ENCODE assay signal across 8 cellular contexts in genomic region chr1:68497358-68497698, GRCh38. TPM values are rescaled to one million over a fixed set of nuclear protein-coding genes. Genes with fewer than 3 reads are reported as not detected.
DNase-seq lines count a peak whose midpoint lies in the region; ATAC-seq, FAIRE-seq and TF ChIP-seq lines count a peak whose summit lies in the region.

No MANE protein-coding gene starts in this region.

- H2AFZ ChIP-seq in DND-41 (ENCODE audit: low read depth, low read length) = peak overlapping the region; percentile 94

- H3K9me3 ChIP-seq in DND-41 (ENCODE audit: insufficient read depth, low read length, severe bottlenecking) (no peaks in the 10 kb centered on the region), HAP-1 (no peaks in the 10 kb centered on the region; the same call in 1 of the 2 replicates), SJCRH30 (replicated peaks) (no peaks in the 10 kb centered on the region; the same call in 1 of the 2 replicates)

- H3K27me3 ChIP-seq in DND-41 (ENCODE audit: insufficient read depth, low read length, poor library complexity) (no peaks in the 10 kb centered on the region), HAP-1 (ENCODE audit: low read depth) (no peaks in the 10 kb centered on the region), SJCRH30 (no peaks in the 10 kb centered on the region)

- H3K9me3 Mint-ChIP-seq in stimulated activated memory B cell treated with anti-CD40 and anti-IgM and Interleukin-4, amounts not matched to agents 10 μg/mL and 1 μg/mL and 100 μg/mL, for 72 hours = peaks cover 9% of the 10 kb centered on the region

- peaks cover 39% of the 10 kb centered on the region for H3K79me2 ChIP-seq in DND-41 (ENCODE audit: insufficient read depth, low read length)

- DNase-seq in DND-41 = no peak
- no peak for DNase-seq in HAP-1 (ENCODE audit: low spot score in 2 of 2)
- no peak for DNase-seq in SJCRH30
- DNase-seq in left ventricle myocardium superior = no peak
- no peak for DNase-seq in urothelium cell line (ENCODE audit: low spot score)
- DNase-seq in NCI-H1694 (lab: John Stamatoyannopoulos, UW) = no peak
- DNase-seq in SK-N-DZ (ENCODE audit: low spot score) = no peak

- H3K36me3 ChIP-seq in DND-41 (ENCODE audit: insufficient read depth, low read length) (peaks cover 17% of the 10 kb centered on the region), HAP-1 (replicated peaks) (peaks cover 5% of the 10 kb centered on the region), SJCRH30 (peaks cover 21% of the 10 kb centered on the region)

- peaks cover 14% of the 10 kb centered on the region for H3K4me1 Mint-ChIP-seq in stimulated activated memory B cell treated with anti-CD40 and anti-IgM and Interleukin-4, amounts not matched to agents 10 μg/mL and 1 μg/mL and 100 μg/mL, for 72 hours

- peaks cover 39% of the 10 kb centered on the region for H3K27me3 Mint-ChIP-seq in stimulated activated memory B cell treated with anti-CD40 and anti-IgM and Interleukin-4, amounts not matched to agents 10 μg/mL and 1 μg/mL and 100 μg/mL, for 72 hours

- no peaks in the 10 kb centered on the region for H4K20me1 ChIP-seq in DND-41 (ENCODE audit: insufficient read depth, low read length)

- no peak for TF ChIP-seq CTCF in DND-41 (IDR thresholded peaks at IDR 0.05; ENCODE audit: borderline replicate concordance, extremely low read depth, low read length, poor library complexity, severe bottlenecking)

- in situ Hi-C loops in HAP-1 (cut with MboI; ENCODE audit: low sequenced_read_pairs) = no loop called here

- H3K27ac Mint-ChIP-seq in stimulated activated memory B cell treated with anti-CD40 and anti-IgM and Interleukin-4, amounts not matched to agents 10 μg/mL and 1 μg/mL and 100 μg/mL, for 72 hours = no peak overlapping the region

- no peak for FAIRE-seq in urothelium cell line (lab: Jason Lieb, UNC)

- H3K4me3 Mint-ChIP-seq in stimulated activated memory B cell treated with anti-CD40 and anti-IgM and Interleukin-4, amounts not matched to agents 10 μg/mL and 1 μg/mL and 100 μg/mL, for 72 hours = peak overlapping the region; percentile 82

- H3K27ac ChIP-seq in DND-41 (ENCODE audit: low read length) (peak overlapping the region; percentile 90), SJCRH30 (no peak overlapping the region)

- ATAC-seq in DND-41 (ENCODE audit: insufficient read depth, low read depth) (peak; percentile 30), left ventricle myocardium superior (peak; percentile 10)
- ATAC-seq in stimulated activated memory B cell treated with anti-CD40 and anti-IgM and Interleukin-4, amounts not matched to agents 10 μg/mL and 1 μg/mL and 100 μg/mL, for 72 hours = peak; percentile 37

- peak overlapping the region; percentile 90 for H3K4me2 ChIP-seq in DND-41 (ENCODE audit: insufficient read depth, low read length)

- peak overlapping the region; percentile 82 for H3K9ac ChIP-seq in DND-41 (ENCODE audit: low read depth, low read length)

- peak overlapping the region; percentile 62 to 84; a peak in 3 of 4 replicates for H3K4me3 ChIP-seq in DND-41 (ENCODE audit: low read depth in 1 of 2, low read length in 2 of 2)
- peak overlapping the region; percentile 84 for H3K4me3 ChIP-seq in HAP-1
- peak overlapping the region; percentile 94 for H3K4me3 ChIP-seq in SJCRH30

- H3K36me3 Mint-ChIP-seq in stimulated activated memory B cell treated with anti-CD40 and anti-IgM and Interleukin-4, amounts not matched to agents 10 μg/mL and 1 μg/mL and 100 μg/mL, for 72 hours = no peaks in the 10 kb centered on the region

- intact Hi-C loops in left ventricle myocardium superior (cut with micrococcal nuclease) = no loop called here

- peaks cover 51% of the 10 kb centered on the region for H3K4me1 ChIP-seq in DND-41 (ENCODE audit: insufficient read depth, low read length)
- H3K4me1 ChIP-seq in HAP-1 = peaks cover 25% of the 10 kb centered on the region
- peaks cover 4% of the 10 kb centered on the region; the same call in 1 of the 2 replicates for H3K4me1 ChIP-seq in SJCRH30

RNA-seq across cellular contexts. Expression of gene DEPDC1, which starts 0.4 kb away (rescaled TPM):
- total RNA-seq in SJCRH30 (2014; rRNA removed; shearing (Covaris generic)) = 44.8 and 62.1 TPM in 2 replicates
- total RNA-seq in left ventricle myocardium superior = 0.45 TPM
- 24.3 and 38.1 TPM in 2 replicates for polyA plus RNA-seq in SK-N-DZ (2014; cell fraction: cytosol; rRNA removed)
- 45.0 and 48.3 TPM in 2 replicates for polyA plus RNA-seq in SK-N-DZ (2014; cell fraction: nucleus; rRNA removed)

RNA-seq across cellular contexts. Expression of gene RPE65, which starts 47.6 kb away (rescaled TPM):
- total RNA-seq in SJCRH30 (2014; rRNA removed; shearing (Covaris generic)) = 0.06 and 0.13 TPM in 2 replicates
- not detected for total RNA-seq in left ventricle myocardium superior
- not detected in 2 replicates for polyA plus RNA-seq in SK-N-DZ (2014; cell fraction: cytosol; rRNA removed)
- not detected in 2 replicates for polyA plus RNA-seq in SK-N-DZ (2014; cell fraction: nucleus; rRNA removed)

Comparison
In these comparisons a context has a peak if more than half of its experiments do, and no peak if none do; other contexts are left out.
1. RNA of gene DEPDC1, which starts 0.4 kb away (total RNA-seq): 44.8 to 62.1 TPM in SJCRH30; 0.45 TPM in left ventricle myocardium superior (single experiment); every median in the first group is over 10 times any median in the second.
2. Peak in every context shown above with its lines, with median percentiles within 50 percentile points of each other: ATAC-seq and H3K4me3 ChIP-seq.